In the genomic region with DNA sequence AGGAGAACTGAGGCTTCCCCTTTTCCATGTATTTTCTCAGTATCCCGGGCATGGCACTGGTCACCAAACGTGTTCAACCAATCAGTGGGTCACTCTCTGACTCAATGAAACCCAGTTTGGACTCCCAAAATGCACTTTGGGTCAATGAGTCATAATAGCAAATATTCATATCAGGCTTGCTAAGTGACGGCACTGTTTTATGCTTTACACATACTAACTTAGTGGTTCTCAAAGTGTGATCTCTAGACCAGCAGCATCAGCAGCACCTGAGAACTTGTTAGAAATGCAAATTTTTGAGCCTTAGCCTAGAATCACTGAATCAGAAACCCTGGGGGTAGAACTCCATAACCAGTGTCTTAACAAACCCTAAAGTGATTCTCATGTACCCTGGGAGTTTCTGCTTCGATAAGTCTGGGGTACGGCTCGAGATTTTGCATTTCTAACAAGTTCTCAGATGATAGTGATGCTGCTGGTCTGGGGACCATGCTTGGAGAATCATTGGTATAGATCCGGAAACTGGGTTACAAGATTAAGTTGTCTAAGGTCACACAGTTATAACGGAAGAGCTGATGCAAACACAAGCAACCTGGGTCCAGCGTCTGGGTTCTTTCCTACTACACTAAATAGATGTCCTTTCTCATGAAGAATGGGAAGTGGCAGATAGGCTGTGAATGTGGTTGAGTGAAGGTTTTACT, we compare ENCODE assay signal across 8 cellular contexts. TPM values are rescaled to one million over a fixed set of nuclear protein-coding genes. Genes with fewer than 3 reads are reported as not detected.
DNase-seq lines count a peak whose midpoint lies in the region; ATAC-seq and TF ChIP-seq lines count a peak whose summit lies in the region.
"Had no signal": no experiment of that assay in that cellular context is flagged by ENCODE, and none has a peak within 500 bp of the region (broad histone marks: within the 10 kb centered on the region; RNA-seq: fewer than 3 reads in every experiment).

No MANE protein-coding gene starts in this region.

- H3K27me3 Mint-ChIP-seq in natural killer cell treated with Interleukin-12 subunit alpha and Interleukin-12 subunit beta and Interleukin-15 and Interleukin-18, amount 100 ng/mL, for 72 hours, result no peaks in the 10 kb centered on the region

- peak; percentile 71 for ATAC-seq in GM18870 (IDR thresholded peaks at IDR 0.05; ENCODE audit: unreplicated experiment)
- peak; percentile 58 for ATAC-seq in GM21737 (IDR thresholded peaks at IDR 0.05; ENCODE audit: unreplicated experiment)
- peak; percentile 93 for ATAC-seq in natural killer cell treated with Interleukin-12 subunit alpha and Interleukin-12 subunit beta and Interleukin-15 and Interleukin-18, amount 100 ng/mL, for 72 hours
- no peak for ATAC-seq in sciatic nerve

- peaks cover 65 to 75% of the 10 kb centered on the region in 2 donors for H3K4me1 Mint-ChIP-seq in natural killer cell treated with Interleukin-12 subunit alpha and Interleukin-12 subunit beta and Interleukin-15 and Interleukin-18, amount 100 ng/mL, for 72 hours (ENCODE audit: low read depth in 2 of 2)

- TF ChIP-seq CTCF in OCI-LY3 (IDR thresholded peaks at IDR 0.05; ENCODE audit: low read depth, low read length), result no peak

- H3K27ac ChIP-seq in OCI-LY3 (ENCODE audit: low read length) (peak overlapping the region; percentile 93), SJCRH30 (no peak overlapping the region)
- H3K27ac ChIP-seq: KMS-11 had no signal

- H3K36me3 Mint-ChIP-seq in natural killer cell treated with Interleukin-12 subunit alpha and Interleukin-12 subunit beta and Interleukin-15 and Interleukin-18, amount 100 ng/mL, for 72 hours, result no peaks in the 10 kb centered on the region

- peak overlapping the region; percentile 73 for H3K4me3 ChIP-seq in OCI-LY3 (ENCODE audit: low read length)
- H3K4me3 ChIP-seq in SJCRH30, result no peak overlapping the region

- H3K4me1 ChIP-seq in OCI-LY3 (ENCODE audit: low read length) (peaks cover 61% of the 10 kb centered on the region), SJCRH30 (peaks cover 3% of the 10 kb centered on the region; the same call in 1 of the 2 replicates)

- peak overlapping the region; percentile 87 for H3K4me3 Mint-ChIP-seq in natural killer cell treated with Interleukin-12 subunit alpha and Interleukin-12 subunit beta and Interleukin-15 and Interleukin-18, amount 100 ng/mL, for 72 hours

- no peaks in the 10 kb centered on the region for H3K36me3 ChIP-seq in OCI-LY3 (replicated peaks; ENCODE audit: low read depth, low read length)
- no peaks in the 10 kb centered on the region for H3K36me3 ChIP-seq in SJCRH30

- intact Hi-C loops in sciatic nerve (cut with DNase I), result no loop called here

- DNase-seq in natural killer cell treated with Interleukin-12 subunit alpha and Interleukin-12 subunit beta and Interleukin-15 and Interleukin-18, amount 100 ng/mL, for 72 hours (ENCODE audit: low spot score), result peak; percentile 77
- DNase-seq in SJCRH30, result no peak
- DNase-seq in GDM1 (lab: John Stamatoyannopoulos, UW), result no peak
- no peak for DNase-seq in sciatic nerve (ENCODE audit: low spot score)

- H3K27me3 ChIP-seq in OCI-LY3 (ENCODE audit: low read depth, low read length) (peaks cover 7% of the 10 kb centered on the region), SJCRH30 (no peaks in the 10 kb centered on the region)

- H3K9ac ChIP-seq in OCI-LY3 (ENCODE audit: low read length), result peak overlapping the region; percentile 73
- H3K9ac ChIP-seq: KMS-11 had no signal

- H3K27ac Mint-ChIP-seq in natural killer cell treated with Interleukin-12 subunit alpha and Interleukin-12 subunit beta and Interleukin-15 and Interleukin-18, amount 100 ng/mL, for 72 hours, result peak overlapping the region; percentile 97 to 99

- peak overlapping the region; percentile 94 for H3K4me2 ChIP-seq in OCI-LY3 (ENCODE audit: low read length)
- H3K4me2 ChIP-seq: KMS-11 had no signal

- no peak overlapping the region for H2AFZ ChIP-seq in OCI-LY3 (ENCODE audit: low read depth, low read length)

- H3K9me3 Mint-ChIP-seq in natural killer cell treated with Interleukin-12 subunit alpha and Interleukin-12 subunit beta and Interleukin-15 and Interleukin-18, amount 100 ng/mL, for 72 hours, result no peaks in the 10 kb centered on the region

- no peaks in the 10 kb centered on the region for H4K20me1 ChIP-seq in OCI-LY3 (ENCODE audit: insufficient read depth, low read length)

- no peaks in the 10 kb centered on the region for H3K79me2 ChIP-seq in OCI-LY3 (ENCODE audit: low read length)

- no peaks in the 10 kb centered on the region for H3K9me3 ChIP-seq in OCI-LY3 (ENCODE audit: insufficient read depth, low read length)
- no peaks in the 10 kb centered on the region for H3K9me3 ChIP-seq in SJCRH30 (replicated peaks)

RNA-seq across cellular contexts. Expression of a gene that starts 35.6 kb away (rescaled TPM):
- 100 to 1,000 TPM; 521 to 738 TPM for total RNA-seq in natural killer cell treated with Interleukin-12 subunit alpha and Interleukin-12 subunit beta and Interleukin-15 and Interleukin-18, amount 100 ng/mL, for 72 hours
- 32.8 and 43.9 TPM in 2 replicates for total RNA-seq in SJCRH30 (2014; rRNA removed; shearing (Covaris generic))
- 90.8 TPM for total RNA-seq in sciatic nerve
